ENCODE assay signal across 12 cellular contexts in the genomic region with DNA sequence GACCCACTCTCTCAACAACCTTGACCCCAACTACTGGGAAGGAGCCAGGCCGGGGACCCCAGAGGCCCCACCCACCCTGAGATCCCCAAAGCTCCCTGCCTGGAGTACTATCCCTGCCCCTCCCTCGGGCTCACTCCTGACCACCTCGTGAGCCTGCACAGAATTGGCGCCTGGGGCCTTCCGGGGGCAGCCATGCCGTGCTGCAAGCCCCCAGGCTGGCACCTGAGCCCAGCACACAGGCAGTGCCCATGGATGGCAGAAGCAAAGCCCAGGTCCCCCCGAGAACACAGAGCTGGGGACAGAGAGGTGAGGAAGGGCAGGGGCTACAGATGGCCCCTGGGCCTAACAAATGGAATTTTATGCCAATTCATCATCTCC.
"Had no signal": no experiment of that assay in that cellular context is flagged by ENCODE, and none has a peak within 500 bp of the region (broad histone marks: within the 10 kb centered on the region; RNA-seq: fewer than 3 reads in every experiment).

No MANE protein-coding gene starts in this region.

- H3K9me3 ChIP-seq: upper lobe of left lung had no signal

- H3K27ac Mint-ChIP-seq: activated CD4-positive, alpha-beta T cell treated with anti-CD3 and anti-CD28 coated beads for 36 hours; nephron progenitor cell had no signal

- H3K27me3 ChIP-seq: hepatocyte, upper lobe of left lung had no signal

- DNase-seq: activated CD4-positive, alpha-beta T cell treated with anti-CD3 and anti-CD28 coated beads for 36 hours; activated gamma-delta T cell; activated T-cell treated with anti-CD3 and anti-CD28 coated beads, Interleukin-2, amount 50 U/mL, for 4 hours; central memory CD4-positive, alpha-beta T cell; cortex of kidney; effector memory CD4-positive, alpha-beta T cell; mesendoderm; nephron progenitor cell; T-helper 9 cell had no signal

- H3K27ac ChIP-seq: hepatocyte, VCaP had no signal

- ATAC-seq: activated CD4-positive, alpha-beta T cell treated with anti-CD3 and anti-CD28 coated beads for 36 hours; activated T-cell treated with anti-CD3 and anti-CD28 coated beads, Interleukin-2, amount 50 U/mL, for 4 hours had no signal

- H3K9me3 Mint-ChIP-seq: activated T-cell treated with anti-CD3 and anti-CD28 coated beads, Interleukin-2, amount 50 U/mL, for 4 hours; nephron progenitor cell had no signal

- H3K4me3 ChIP-seq: hepatocyte, upper lobe of left lung had no signal
